In the genomic region with DNA sequence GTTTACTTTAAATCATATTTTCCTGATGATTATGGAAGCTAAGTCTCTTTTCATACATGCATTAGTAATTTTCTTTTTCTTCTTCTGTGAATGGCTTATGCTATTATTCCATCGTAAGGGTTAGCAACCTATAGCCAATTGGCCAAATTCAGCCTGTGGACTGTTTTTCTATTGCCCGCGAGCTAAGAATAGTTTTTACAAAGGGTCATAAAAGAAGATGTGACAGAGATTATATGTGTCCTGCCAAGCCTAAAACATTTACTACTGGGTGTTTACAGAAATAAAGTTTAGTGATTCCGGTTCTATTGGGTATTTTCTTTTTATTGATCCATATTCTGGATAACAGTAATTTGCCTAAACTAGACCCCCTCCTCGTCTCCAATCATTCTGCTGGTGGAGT, we compare ENCODE assay signal across 25 cellular contexts.
DNase-seq lines count a peak whose midpoint lies in the region; ATAC-seq and TF ChIP-seq lines count a peak whose summit lies in the region.
"Had no signal": no experiment of that assay in that cellular context is flagged by ENCODE, and none has a peak within 500 bp of the region (broad histone marks: within the 10 kb centered on the region; RNA-seq: fewer than 3 reads in every experiment).

No MANE protein-coding gene starts in this region.

- no peaks in the 10 kb centered on the region for H3K9me3 ChIP-seq in hepatocyte (ENCODE audit: low read depth)
- H3K9me3 ChIP-seq in mucosa of descending colon: peaks cover 11% of the 10 kb centered on the region
- H3K9me3 ChIP-seq in neural progenitor cell (ENCODE audit: low read depth): no peaks in the 10 kb centered on the region
- H3K9me3 ChIP-seq: BE2C had no signal

- H2AFZ ChIP-seq in hepatocyte (no peak overlapping the region), neural progenitor cell (replicated peaks) (no peak overlapping the region)

- no peaks in the 10 kb centered on the region for H3K27me3 ChIP-seq in hepatocyte
- H3K27me3 ChIP-seq in neural progenitor cell: no peaks in the 10 kb centered on the region
- H3K27me3 ChIP-seq: BE2C had no signal

- intact Hi-C loops in mucosa of descending colon (cut with DNase I, micrococcal nuclease): no loop called here

- H3K36me3 Mint-ChIP-seq in neural progenitor cell: peaks cover 4% of the 10 kb centered on the region
- H3K36me3 Mint-ChIP-seq: CD14-positive monocyte; CD4-positive, alpha-beta memory T cell; CD4-positive, CD25-positive, alpha-beta regulatory T cell; CD8-positive, alpha-beta memory T cell had no signal

- peak overlapping the region; percentile 13 for H3K27ac ChIP-seq in hepatocyte
- no peak overlapping the region for H3K27ac ChIP-seq in neural progenitor cell
- H3K27ac ChIP-seq: BLaER1 had no signal

- H3K4me2 ChIP-seq in hepatocyte (no peak overlapping the region), neural progenitor cell (no peak overlapping the region)
- H3K4me2 ChIP-seq: BLaER1 had no signal

- H3K4me1 Mint-ChIP-seq in neural progenitor cell: peaks cover 24% of the 10 kb centered on the region
- H3K4me1 Mint-ChIP-seq: CD14-positive monocyte; CD4-positive, alpha-beta memory T cell; CD4-positive, CD25-positive, alpha-beta regulatory T cell; CD8-positive, alpha-beta memory T cell had no signal

- H3K9me3 Mint-ChIP-seq in neural progenitor cell: peaks cover 32% of the 10 kb centered on the region

- WGBS in hepatocyte (ENCODE audit: low lambda C conversion rate, missing lambda C conversion rate): 49% methylated on average over 5 of the region's 5 CpGs

- H3K4me3 ChIP-seq in hepatocyte: no peak overlapping the region
- H3K4me3 ChIP-seq in mucosa of descending colon: no peak overlapping the region
- H3K4me3 ChIP-seq in neural progenitor cell: no peak overlapping the region
- H3K4me3 ChIP-seq: BLaER1, GM12878 had no signal

- no peak overlapping the region for H3K9ac ChIP-seq in neural progenitor cell
- H3K9ac ChIP-seq: BLaER1 had no signal

- no peaks in the 10 kb centered on the region for H3K9me2 ChIP-seq in hepatocyte (replicated peaks; ENCODE audit: insufficient read depth)

- no peak overlapping the region for H3K4me3 Mint-ChIP-seq in neural progenitor cell
- H3K4me3 Mint-ChIP-seq: CD14-positive monocyte; CD4-positive, alpha-beta memory T cell; CD4-positive, CD25-positive, alpha-beta regulatory T cell; CD8-positive, alpha-beta memory T cell had no signal

- TF ChIP-seq CTCF in hepatocyte (IDR thresholded peaks at IDR 0.05; ENCODE audit: poor library complexity) (no peak), mucosa of descending colon (IDR thresholded peaks at IDR 0.05) (no peak), neural progenitor cell (IDR thresholded peaks at IDR 0.05) (no peak)

- H3K79me2 ChIP-seq in hepatocyte: no peaks in the 10 kb centered on the region
- H3K79me2 ChIP-seq in neural progenitor cell (ENCODE audit: low read depth): no peaks in the 10 kb centered on the region

- DNase-seq in hepatocyte (ENCODE audit: low spot score) (no peak), mucosa of descending colon (no peak), neural progenitor cell (ENCODE audit: low spot score) (no peak), T-helper 9 cell (no peak)
- no peak for DNase-seq in stimulated activated naive CD4-positive, alpha-beta T cell treated with Interleukin-2 at 50 U/mL for 16 hours (lab: John Stamatoyannopoulos, UW)
- DNase-seq: 8988T; ACHN; BE2C; C1 segment of cervical spinal cord; CD4-positive, alpha-beta memory T cell; CD4-positive, CD25-positive, alpha-beta regulatory T cell; CD8-positive, alpha-beta memory T cell; COR-L47; DMS 273 treated with DMSO at 0.1 percent for 48 hours; DMS153; DMS53; DMS79; DND-41; EL; GDM1 had no signal

- peak overlapping the region; percentile 18 for H3K27ac Mint-ChIP-seq in neural progenitor cell
- H3K27ac Mint-ChIP-seq: CD14-positive monocyte; CD4-positive, alpha-beta memory T cell; CD4-positive, CD25-positive, alpha-beta regulatory T cell; CD8-positive, alpha-beta memory T cell had no signal

- no peaks in the 10 kb centered on the region for H3K36me3 ChIP-seq in hepatocyte (replicated peaks; ENCODE audit: insufficient read depth, low read depth)
- no peaks in the 10 kb centered on the region for H3K36me3 ChIP-seq in mucosa of descending colon (ENCODE audit: low read depth)
- no peaks in the 10 kb centered on the region for H3K36me3 ChIP-seq in neural progenitor cell
- H3K36me3 ChIP-seq: BE2C, BLaER1 had no signal

- peaks cover 35% of the 10 kb centered on the region for H3K4me1 ChIP-seq in hepatocyte (ENCODE audit: insufficient read depth)
- peaks cover 8% of the 10 kb centered on the region for H3K4me1 ChIP-seq in mucosa of descending colon (ENCODE audit: low read depth)
- H3K4me1 ChIP-seq in neural progenitor cell: no peaks in the 10 kb centered on the region
- H3K4me1 ChIP-seq: BE2C had no signal

- H3K27me3 Mint-ChIP-seq in neural progenitor cell (ENCODE audit: insufficient read depth, low read depth): peaks cover 9% of the 10 kb centered on the region

- no peaks in the 10 kb centered on the region for H3F3A ChIP-seq in neural progenitor cell (ENCODE audit: low read depth)

- H4K20me1 ChIP-seq in hepatocyte (ENCODE audit: insufficient read depth, poor library complexity, severe bottlenecking): no peaks in the 10 kb centered on the region
- no peaks in the 10 kb centered on the region for H4K20me1 ChIP-seq in neural progenitor cell (ENCODE audit: low read depth)
- H4K20me1 ChIP-seq: BLaER1 had no signal

- ATAC-seq in mucosa of descending colon (peak; percentile 64), GM18861 (IDR thresholded peaks at IDR 0.05; ENCODE audit: unreplicated experiment) (no peak), GM18498 (IDR thresholded peaks at IDR 0.05; ENCODE audit: unreplicated experiment) (no peak)
- ATAC-seq: GM12878 had no signal
